In genomic region chr1:48686159-48686558, GRCh38 we compare ENCODE assay signal across 1 cellular context.
TF ChIP-seq lines count a peak whose summit lies in the region.

No MANE protein-coding gene starts in this region.

TF ChIP-seq in liver, 16 proteins besides CTCF, POLR2A, EP300 and RAD21 (continued from another document):
- TF ChIP-seq REST (IDR thresholded peaks at IDR 0.05) (no peak), JUND (IDR thresholded peaks at IDR 0.05) (no peak), RXRA (IDR thresholded peaks at IDR 0.05) (peak; percentile 26 to 70), FOXA1 (IDR thresholded peaks at IDR 0.05) (no peak)
